Comparison of ENCODE assay signal across 1 cellular context in the genomic region with DNA sequence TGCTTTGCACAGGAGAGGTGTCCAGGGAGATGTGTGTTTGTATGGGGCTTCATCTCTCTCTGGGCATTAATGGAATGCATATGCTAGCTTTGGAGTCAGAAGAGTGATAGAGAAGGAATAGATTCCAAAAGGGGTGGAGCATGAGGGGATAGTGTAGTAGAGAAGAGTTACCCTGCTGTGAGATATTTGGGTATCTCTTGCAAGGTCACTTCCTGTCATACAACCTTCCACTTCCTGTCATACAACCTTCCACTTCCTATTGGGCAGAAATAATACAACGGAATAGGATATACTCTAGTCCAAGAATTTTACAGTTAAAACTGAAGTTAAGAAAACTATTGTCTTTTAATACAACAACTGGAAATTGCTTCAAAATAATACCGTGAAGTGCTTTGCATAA.
TF ChIP-seq lines count a peak whose summit lies in the region.

No MANE protein-coding gene starts in this region.

TF ChIP-seq in HepG2, 621 proteins besides CTCF, POLR2A, EP300 and RAD21 (continued from another document):
- TF ChIP-seq, protein P1, sequence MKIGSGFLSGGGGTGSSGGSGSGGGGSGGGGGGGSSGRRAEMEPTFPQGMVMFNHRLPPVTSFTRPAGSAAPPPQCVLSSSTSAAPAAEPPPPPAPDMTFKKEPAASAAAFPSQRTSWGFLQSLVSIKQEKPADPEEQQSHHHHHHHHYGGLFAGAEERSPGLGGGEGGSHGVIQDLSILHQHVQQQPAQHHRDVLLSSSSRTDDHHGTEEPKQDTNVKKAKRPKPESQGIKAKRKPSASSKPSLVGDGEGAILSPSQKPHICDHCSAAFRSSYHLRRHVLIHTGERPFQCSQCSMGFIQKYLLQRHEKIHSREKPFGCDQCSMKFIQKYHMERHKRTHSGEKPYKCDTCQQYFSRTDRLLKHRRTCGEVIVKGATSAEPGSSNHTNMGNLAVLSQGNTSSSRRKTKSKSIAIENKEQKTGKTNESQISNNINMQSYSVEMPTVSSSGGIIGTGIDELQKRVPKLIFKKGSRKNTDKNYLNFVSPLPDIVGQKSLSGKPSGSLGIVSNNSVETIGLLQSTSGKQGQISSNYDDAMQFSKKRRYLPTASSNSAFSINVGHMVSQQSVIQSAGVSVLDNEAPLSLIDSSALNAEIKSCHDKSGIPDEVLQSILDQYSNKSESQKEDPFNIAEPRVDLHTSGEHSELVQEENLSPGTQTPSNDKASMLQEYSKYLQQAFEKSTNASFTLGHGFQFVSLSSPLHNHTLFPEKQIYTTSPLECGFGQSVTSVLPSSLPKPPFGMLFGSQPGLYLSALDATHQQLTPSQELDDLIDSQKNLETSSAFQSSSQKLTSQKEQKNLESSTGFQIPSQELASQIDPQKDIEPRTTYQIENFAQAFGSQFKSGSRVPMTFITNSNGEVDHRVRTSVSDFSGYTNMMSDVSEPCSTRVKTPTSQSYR (CRISPR knock-in tag; IDR thresholded peaks at IDR 0.05; ENCODE audit: borderline replicate concordance) = no peak
- TF ChIP-seq, protein P2, sequence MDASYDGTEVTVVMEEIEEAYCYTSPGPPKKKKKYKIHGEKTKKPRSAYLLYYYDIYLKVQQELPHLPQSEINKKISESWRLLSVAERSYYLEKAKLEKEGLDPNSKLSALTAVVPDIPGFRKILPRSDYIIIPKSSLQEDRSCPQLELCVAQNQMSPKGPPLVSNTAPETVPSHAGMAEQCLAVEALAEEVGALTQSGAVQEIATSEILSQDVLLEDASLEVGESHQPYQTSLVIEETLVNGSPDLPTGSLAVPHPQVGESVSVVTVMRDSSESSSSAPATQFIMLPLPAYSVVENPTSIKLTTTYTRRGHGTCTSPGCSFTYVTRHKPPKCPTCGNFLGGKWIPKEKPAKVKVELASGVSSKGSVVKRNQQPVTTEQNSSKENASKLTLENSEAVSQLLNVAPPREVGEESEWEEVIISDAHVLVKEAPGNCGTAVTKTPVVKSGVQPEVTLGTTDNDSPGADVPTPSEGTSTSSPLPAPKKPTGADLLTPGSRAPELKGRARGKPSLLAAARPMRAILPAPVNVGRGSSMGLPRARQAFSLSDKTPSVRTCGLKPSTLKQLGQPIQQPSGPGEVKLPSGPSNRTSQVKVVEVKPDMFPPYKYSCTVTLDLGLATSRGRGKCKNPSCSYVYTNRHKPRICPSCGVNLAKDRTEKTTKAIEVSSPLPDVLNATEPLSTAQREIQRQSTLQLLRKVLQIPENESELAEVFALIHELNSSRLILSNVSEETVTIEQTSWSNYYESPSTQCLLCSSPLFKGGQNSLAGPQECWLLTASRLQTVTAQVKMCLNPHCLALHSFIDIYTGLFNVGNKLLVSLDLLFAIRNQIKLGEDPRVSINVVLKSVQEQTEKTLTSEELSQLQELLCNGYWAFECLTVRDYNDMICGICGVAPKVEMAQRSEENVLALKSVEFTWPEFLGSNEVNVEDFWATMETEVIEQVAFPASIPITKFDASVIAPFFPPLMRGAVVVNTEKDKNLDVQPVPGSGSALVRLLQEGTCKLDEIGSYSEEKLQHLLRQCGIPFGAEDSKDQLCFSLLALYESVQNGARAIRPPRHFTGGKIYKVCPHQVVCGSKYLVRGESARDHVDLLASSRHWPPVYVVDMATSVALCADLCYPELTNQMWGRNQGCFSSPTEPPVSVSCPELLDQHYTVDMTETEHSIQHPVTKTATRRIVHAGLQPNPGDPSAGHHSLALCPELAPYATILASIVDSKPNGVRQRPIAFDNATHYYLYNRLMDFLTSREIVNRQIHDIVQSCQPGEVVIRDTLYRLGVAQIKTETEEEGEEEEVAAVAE (CRISPR knock-in tag; IDR thresholded peaks at IDR 0.05; ENCODE audit: borderline replicate concordance) = no peak
- TF ChIP-seq KLF11 (CRISPR knock-in tag; IDR thresholded peaks at IDR 0.05) (no peak), ZBTB1 (CRISPR knock-in tag; IDR thresholded peaks at IDR 0.05; ENCODE audit: borderline replicate concordance) (no peak), REL (CRISPR knock-in tag; conservative IDR thresholded peaks at IDR 0.05) (no peak), ZFP62 (CRISPR knock-in tag; IDR thresholded peaks at IDR 0.05) (no peak), ZNF205 (CRISPR knock-in tag; IDR thresholded peaks at IDR 0.05) (no peak), SMAD1 (CRISPR knock-in tag; IDR thresholded peaks at IDR 0.05; ENCODE audit: borderline replicate concordance, low read depth) (no peak), ZNF737 (CRISPR knock-in tag; IDR thresholded peaks at IDR 0.05; ENCODE audit: borderline replicate concordance) (no peak)
- TF ChIP-seq, protein P3, sequence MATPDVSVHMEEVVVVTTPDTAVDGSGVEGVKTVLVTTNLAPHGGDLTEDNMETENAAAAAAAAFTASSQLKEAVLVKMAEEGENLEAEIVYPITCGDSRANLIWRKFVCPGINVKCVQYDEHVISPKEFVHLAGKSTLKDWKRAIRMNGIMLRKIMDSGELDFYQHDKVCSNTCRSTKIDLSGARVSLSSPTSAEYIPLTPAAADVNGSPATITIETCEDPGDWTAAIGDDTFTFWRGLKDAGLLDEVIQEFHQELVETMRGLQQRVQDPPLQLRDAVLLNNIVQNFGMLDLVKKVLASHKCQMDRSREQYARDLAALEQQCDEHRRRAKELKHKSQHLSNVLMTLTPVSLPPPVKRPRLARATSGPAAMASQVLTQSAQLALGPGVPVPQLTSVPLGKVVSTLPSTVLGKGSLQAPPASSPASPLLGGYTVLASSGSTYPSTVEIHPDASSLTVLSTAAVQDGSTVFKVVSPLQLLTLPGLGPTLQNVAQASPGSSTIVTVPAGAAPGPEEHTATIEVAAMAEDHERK (CRISPR knock-in tag; IDR thresholded peaks at IDR 0.05; ENCODE audit: low read depth) = no peak
- TF ChIP-seq, protein P4, sequence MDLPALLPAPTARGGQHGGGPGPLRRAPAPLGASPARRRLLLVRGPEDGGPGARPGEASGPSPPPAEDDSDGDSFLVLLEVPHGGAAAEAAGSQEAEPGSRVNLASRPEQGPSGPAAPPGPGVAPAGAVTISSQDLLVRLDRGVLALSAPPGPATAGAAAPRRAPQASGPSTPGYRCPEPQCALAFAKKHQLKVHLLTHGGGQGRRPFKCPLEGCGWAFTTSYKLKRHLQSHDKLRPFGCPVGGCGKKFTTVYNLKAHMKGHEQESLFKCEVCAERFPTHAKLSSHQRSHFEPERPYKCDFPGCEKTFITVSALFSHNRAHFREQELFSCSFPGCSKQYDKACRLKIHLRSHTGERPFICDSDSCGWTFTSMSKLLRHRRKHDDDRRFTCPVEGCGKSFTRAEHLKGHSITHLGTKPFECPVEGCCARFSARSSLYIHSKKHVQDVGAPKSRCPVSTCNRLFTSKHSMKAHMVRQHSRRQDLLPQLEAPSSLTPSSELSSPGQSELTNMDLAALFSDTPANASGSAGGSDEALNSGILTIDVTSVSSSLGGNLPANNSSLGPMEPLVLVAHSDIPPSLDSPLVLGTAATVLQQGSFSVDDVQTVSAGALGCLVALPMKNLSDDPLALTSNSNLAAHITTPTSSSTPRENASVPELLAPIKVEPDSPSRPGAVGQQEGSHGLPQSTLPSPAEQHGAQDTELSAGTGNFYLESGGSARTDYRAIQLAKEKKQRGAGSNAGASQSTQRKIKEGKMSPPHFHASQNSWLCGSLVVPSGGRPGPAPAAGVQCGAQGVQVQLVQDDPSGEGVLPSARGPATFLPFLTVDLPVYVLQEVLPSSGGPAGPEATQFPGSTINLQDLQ (CRISPR knock-in tag; IDR thresholded peaks at IDR 0.05) = no peak
- TF ChIP-seq, protein P5, sequence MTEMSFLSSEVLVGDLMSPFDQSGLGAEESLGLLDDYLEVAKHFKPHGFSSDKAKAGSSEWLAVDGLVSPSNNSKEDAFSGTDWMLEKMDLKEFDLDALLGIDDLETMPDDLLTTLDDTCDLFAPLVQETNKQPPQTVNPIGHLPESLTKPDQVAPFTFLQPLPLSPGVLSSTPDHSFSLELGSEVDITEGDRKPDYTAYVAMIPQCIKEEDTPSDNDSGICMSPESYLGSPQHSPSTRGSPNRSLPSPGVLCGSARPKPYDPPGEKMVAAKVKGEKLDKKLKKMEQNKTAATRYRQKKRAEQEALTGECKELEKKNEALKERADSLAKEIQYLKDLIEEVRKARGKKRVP (CRISPR knock-in tag; IDR thresholded peaks at IDR 0.05) = no peak
- TF ChIP-seq, protein P6, sequence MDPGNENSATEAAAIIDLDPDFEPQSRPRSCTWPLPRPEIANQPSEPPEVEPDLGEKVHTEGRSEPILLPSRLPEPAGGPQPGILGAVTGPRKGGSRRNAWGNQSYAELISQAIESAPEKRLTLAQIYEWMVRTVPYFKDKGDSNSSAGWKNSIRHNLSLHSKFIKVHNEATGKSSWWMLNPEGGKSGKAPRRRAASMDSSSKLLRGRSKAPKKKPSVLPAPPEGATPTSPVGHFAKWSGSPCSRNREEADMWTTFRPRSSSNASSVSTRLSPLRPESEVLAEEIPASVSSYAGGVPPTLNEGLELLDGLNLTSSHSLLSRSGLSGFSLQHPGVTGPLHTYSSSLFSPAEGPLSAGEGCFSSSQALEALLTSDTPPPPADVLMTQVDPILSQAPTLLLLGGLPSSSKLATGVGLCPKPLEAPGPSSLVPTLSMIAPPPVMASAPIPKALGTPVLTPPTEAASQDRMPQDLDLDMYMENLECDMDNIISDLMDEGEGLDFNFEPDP (CRISPR knock-in tag; conservative IDR thresholded peaks at IDR 0.05) = no peak
